ENCODE assay signal across 19 cellular contexts in genomic region chr2:240412975-240413812, GRCh38. TPM values are rescaled to one million over a fixed set of nuclear protein-coding genes. Genes with fewer than 3 reads are reported as not detected.
A peak's percentile ranks its signal among the peaks of the same experiment; 100 is the strongest.
DNase-seq lines count a peak whose midpoint lies in the region; ATAC-seq and TF ChIP-seq lines count a peak whose summit lies in the region.
"Had no signal": no experiment of that assay in that cellular context is flagged by ENCODE, and none has a peak within 500 bp of the region (broad histone marks: within the 10 kb centered on the region; RNA-seq: fewer than 3 reads in every experiment).

No MANE protein-coding gene starts in this region.

- DNase-seq in Right ventricle myocardium inferior (ENCODE audit: missing footprints) = peak; percentile 68
- no peak for DNase-seq in left ventricle myocardium inferior
- DNase-seq in effector CD4-positive, alpha-beta T cell = peak; percentile 0
- DNase-seq in natural killer cell treated with Interleukin-12 subunit alpha and Interleukin-12 subunit beta and Interleukin-15 and Interleukin-18, amount 100 ng/mL, for 72 hours (ENCODE audit: low spot score) = peak; percentile 54
- DNase-seq in aorta = peak; percentile 41 to 66
- DNase-seq in activated CD4-positive, alpha-beta T cell treated with anti-CD3 and anti-CD28 coated beads for 1 hour = no peak
- DNase-seq: activated naive CD4-positive, alpha-beta T cell treated with Interleukin-2 at 50 U/mL for 16 hours; Karpas-422; midbrain; NCI-H1417; nucleus accumbens had no signal

- H3K9me3 Mint-ChIP-seq in natural killer cell treated with Interleukin-12 subunit alpha and Interleukin-12 subunit beta and Interleukin-15 and Interleukin-18, amount 100 ng/mL, for 72 hours = no peaks in the 10 kb centered on the region
- H3K9me3 Mint-ChIP-seq: stimulated activated effector memory CD8-positive, alpha-beta T cell treated with anti-CD3 and anti-CD28 coated beads, Interleukin-12 subunit alpha, Interleukin-12 subunit beta, amount 100 ng/mL, for 72 hours; T-cell had no signal

- no peaks in the 10 kb centered on the region for H3K4me1 Mint-ChIP-seq in natural killer cell treated with Interleukin-12 subunit alpha and Interleukin-12 subunit beta and Interleukin-15 and Interleukin-18, amount 100 ng/mL, for 72 hours (ENCODE audit: low read depth in 2 of 2)
- H3K4me1 Mint-ChIP-seq: stimulated activated effector memory CD8-positive, alpha-beta T cell treated with anti-CD3 and anti-CD28 coated beads, Interleukin-12 subunit alpha, Interleukin-12 subunit beta, amount 100 ng/mL, for 72 hours; T-cell had no signal

- no peak for TF ChIP-seq CTCF in left ventricle myocardium inferior (IDR thresholded peaks at IDR 0.05; ENCODE audit: borderline replicate concordance)

- no peak overlapping the region for H3K27ac Mint-ChIP-seq in natural killer cell treated with Interleukin-12 subunit alpha and Interleukin-12 subunit beta and Interleukin-15 and Interleukin-18, amount 100 ng/mL, for 72 hours
- H3K27ac Mint-ChIP-seq: stimulated activated effector memory CD8-positive, alpha-beta T cell treated with anti-CD3 and anti-CD28 coated beads, Interleukin-12 subunit alpha, Interleukin-12 subunit beta, amount 100 ng/mL, for 72 hours; T-cell had no signal

- peaks cover 11% of the 10 kb centered on the region for H3K9me3 ChIP-seq in left ventricle myocardium inferior (replicated peaks)
- no peaks in the 10 kb centered on the region for H3K9me3 ChIP-seq in aorta (ENCODE audit: control insufficient read depth, low read length)
- H3K9me3 ChIP-seq: body of pancreas had no signal

- intact Hi-C loops in Right ventricle myocardium inferior (cut with DNase I) (no loop called here), left ventricle myocardium inferior (cut with micrococcal nuclease) (no loop called here), aorta (cut with DNase I) (no loop called here)

- 94 to 95% methylated on average over 26 of the region's 26 CpGs for WGBS in aorta, 2 donors

- H3K4me1 ChIP-seq in left ventricle myocardium inferior (no peaks in the 10 kb centered on the region), aorta (ENCODE audit: control insufficient read depth in 1 of 2, insufficient read depth in 2 of 2, low read length in 2 of 2) (no peaks in the 10 kb centered on the region)
- H3K4me1 ChIP-seq: body of pancreas had no signal

- no peak overlapping the region for H3K4me3 Mint-ChIP-seq in natural killer cell treated with Interleukin-12 subunit alpha and Interleukin-12 subunit beta and Interleukin-15 and Interleukin-18, amount 100 ng/mL, for 72 hours
- H3K4me3 Mint-ChIP-seq: stimulated activated effector memory CD8-positive, alpha-beta T cell treated with anti-CD3 and anti-CD28 coated beads, Interleukin-12 subunit alpha, Interleukin-12 subunit beta, amount 100 ng/mL, for 72 hours; T-cell had no signal

- H3K27me3 ChIP-seq in left ventricle myocardium inferior (ENCODE audit: low read depth) = peaks cover 19% of the 10 kb centered on the region
- no peaks in the 10 kb centered on the region for H3K27me3 ChIP-seq in aorta (ENCODE audit: control insufficient read depth in 1 of 2, insufficient read depth in 2 of 2, low read length in 1 of 2)
- H3K27me3 ChIP-seq: body of pancreas had no signal

- ATAC-seq in Right ventricle myocardium inferior (no peak), aorta (ENCODE audit: low FRiP score) (peak; percentile 66), GM18517 (IDR thresholded peaks at IDR 0.05; ENCODE audit: unreplicated experiment) (no peak), HG02938 (IDR thresholded peaks at IDR 0.05; ENCODE audit: unreplicated experiment) (no peak)
- peak; percentile 19 to 61 for ATAC-seq in natural killer cell treated with Interleukin-12 subunit alpha and Interleukin-12 subunit beta and Interleukin-15 and Interleukin-18, amount 100 ng/mL, for 72 hours
- ATAC-seq: stimulated activated effector memory CD8-positive, alpha-beta T cell treated with anti-CD3 and anti-CD28 coated beads, Interleukin-12 subunit alpha, Interleukin-12 subunit beta, amount 100 ng/mL, for 72 hours; T-cell had no signal

- no peak overlapping the region for H3K4me3 ChIP-seq in left ventricle myocardium inferior
- no peak overlapping the region for H3K4me3 ChIP-seq in aorta (ENCODE audit: low read length in 2 of 2)
- H3K4me3 ChIP-seq: body of pancreas, smooth muscle cell had no signal

- no peak overlapping the region for H3K27ac ChIP-seq in left ventricle myocardium inferior (replicated peaks)
- H3K27ac ChIP-seq in aorta (ENCODE audit: low read depth in 1 of 2, low read length in 2 of 2) = no peak overlapping the region
- H3K27ac ChIP-seq: body of pancreas, RWPE1, VCaP had no signal

- H3K36me3 Mint-ChIP-seq in natural killer cell treated with Interleukin-12 subunit alpha and Interleukin-12 subunit beta and Interleukin-15 and Interleukin-18, amount 100 ng/mL, for 72 hours = no peaks in the 10 kb centered on the region
- H3K36me3 Mint-ChIP-seq: stimulated activated effector memory CD8-positive, alpha-beta T cell treated with anti-CD3 and anti-CD28 coated beads, Interleukin-12 subunit alpha, Interleukin-12 subunit beta, amount 100 ng/mL, for 72 hours; T-cell had no signal

- H3K27me3 Mint-ChIP-seq in natural killer cell treated with Interleukin-12 subunit alpha and Interleukin-12 subunit beta and Interleukin-15 and Interleukin-18, amount 100 ng/mL, for 72 hours = peaks cover 8 to 10% of the 10 kb centered on the region in 2 donors

- H3K36me3 ChIP-seq in left ventricle myocardium inferior = no peaks in the 10 kb centered on the region
- no peaks in the 10 kb centered on the region for H3K36me3 ChIP-seq in aorta (ENCODE audit: control insufficient read depth in 1 of 2, insufficient read depth in 2 of 2, low read length in 1 of 2)

RNA-seq across cellular contexts. Expression of gene GPC1, which starts 22.3 kb away (rescaled TPM):
- total RNA-seq in Right ventricle myocardium inferior (182 TPM), left ventricle myocardium inferior (187 TPM), aorta (10 to 100 TPM; 32.3 to 62.6 TPM)
- total RNA-seq in natural killer cell treated with Interleukin-12 subunit alpha and Interleukin-12 subunit beta and Interleukin-15 and Interleukin-18, amount 100 ng/mL, for 72 hours = 1 to 10 TPM; 1.2 to 1.8 TPM
- 10 to 100 TPM; 28.0 to 66.8 TPM for polyA plus RNA-seq in aorta

Comparison
In these comparisons a context has a peak if more than half of its experiments do, and no peak if none do; other contexts are left out.
1. DNase-seq: peak in Right ventricle myocardium inferior (single experiment), effector CD4-positive, alpha-beta T cell (single experiment), natural killer cell treated with Interleukin-12 subunit alpha and Interleukin-12 subunit beta and Interleukin-15 and Interleukin-18, amount 100 ng/mL, for 72 hours (single experiment) and aorta (2 of 2); none in left ventricle myocardium inferior (single experiment) and activated CD4-positive, alpha-beta T cell treated with anti-CD3 and anti-CD28 coated beads for 1 hour (single experiment).
2. ATAC-seq: peak in natural killer cell treated with Interleukin-12 subunit alpha and Interleukin-12 subunit beta and Interleukin-15 and Interleukin-18, amount 100 ng/mL, for 72 hours (2 of 2) and aorta (single experiment); none in Right ventricle myocardium inferior (single experiment), GM18517 (single experiment) and HG02938 (single experiment).
3. RNA of gene GPC1, which starts 22.3 kb away (total RNA-seq): 187 TPM in left ventricle myocardium inferior (single experiment), 182 TPM in Right ventricle myocardium inferior (single experiment) and 32.3 to 62.6 TPM in aorta; 1.2 to 1.8 TPM in natural killer cell treated with Interleukin-12 subunit alpha and Interleukin-12 subunit beta and Interleukin-15 and Interleukin-18, amount 100 ng/mL, for 72 hours; every median in the first group is over 10 times any median in the second.